ENCODE assay signal across 15 cellular contexts in genomic region chr11:46490576-46491100, GRCh38.
DNase-seq lines count a peak whose midpoint lies in the region; ATAC-seq, FAIRE-seq and TF ChIP-seq lines count a peak whose summit lies in the region.
"Had no signal": no experiment of that assay in that cellular context is flagged by ENCODE, and none has a peak within 500 bp of the region (broad histone marks: within the 10 kb centered on the region; RNA-seq: fewer than 3 reads in every experiment).

No MANE protein-coding gene starts in this region.

- POLR2A ChIA-PET in endothelial cell of umbilical vein (lab: Charles Lee), result interaction anchor here (0.5 kb wide), 1 partner anchor 30 kb away, joined by 3 read pairs; no protein-coding TSS in a partner anchor

- H3K36me3 ChIP-seq in endothelial cell of umbilical vein (ENCODE audit: control insufficient read depth in 2 of 2, extremely low read depth in 1 of 2, insufficient read depth in 2 of 2, low read length in 2 of 2), result peaks cover 3% of the 10 kb centered on the region in 2 experiments
- peaks cover 33% of the 10 kb centered on the region for H3K36me3 ChIP-seq in effector memory CD4-positive, alpha-beta T cell (ENCODE audit: control insufficient read depth, insufficient read depth, low read length)
- no peaks in the 10 kb centered on the region for H3K36me3 ChIP-seq in BE2C
- H3K36me3 ChIP-seq: HAP-1 had no signal

- no peaks in the 10 kb centered on the region for H3K9me3 Mint-ChIP-seq in naive B cell

- H3K4me3 ChIP-seq in endothelial cell of umbilical vein (replicated peaks in 1 of 3; ENCODE audit: insufficient read depth in 1 of 3, low read depth in 1 of 3, low read length in 3 of 3) (no peak overlapping the region), BE2C (ENCODE audit: low read depth, low read length) (no peak overlapping the region)
- H3K4me3 ChIP-seq in effector memory CD4-positive, alpha-beta T cell (ENCODE audit: insufficient read depth, low read depth, low read length, poor library complexity, severe bottlenecking), result no peak overlapping the region
- H3K4me3 ChIP-seq: BLaER1, HAP-1, testis had no signal

- ATAC-seq in naive B cell (ENCODE audit: low read depth in 2 of 2), result no peak

- no peak overlapping the region for H3K9ac ChIP-seq in endothelial cell of umbilical vein (replicated peaks; ENCODE audit: extremely low read depth, insufficient read depth, low read length)
- H3K9ac ChIP-seq: BLaER1, parathyroid adenoma had no signal

- CTCF ChIA-PET in endothelial cell of umbilical vein (lab: Charles Lee), result interaction anchor here (0.5 to 5.4 kb wide), 39 partner anchors 9 to 195 kb away, joined by 3 to 171 read pairs (median 6); partner anchors contain the start of genes ATG13 and CHRM4

- H3K9me1 ChIP-seq in endothelial cell of umbilical vein (replicated peaks; ENCODE audit: control insufficient read depth, extremely low read depth, insufficient read depth, low read length), result no peaks in the 10 kb centered on the region

- H3K4me2 ChIP-seq in endothelial cell of umbilical vein (ENCODE audit: insufficient read depth, low read length), result no peak overlapping the region

- H3K27me3 Mint-ChIP-seq in naive B cell, result no peaks in the 10 kb centered on the region

- H3K4me1 Mint-ChIP-seq in naive B cell, result peaks cover 17% of the 10 kb centered on the region in 3 donors

- FAIRE-seq in GM12892 (lab: Jason Lieb, UNC), result peak; percentile 40
- FAIRE-seq in endothelial cell of umbilical vein (lab: Jason Lieb, UNC), result peak; percentile 92

- H3K27ac Mint-ChIP-seq in naive B cell, result peak overlapping the region in 4 of 6 donors; percentile 21 to 63 (median 42)

- H3K36me3 Mint-ChIP-seq in naive B cell, result peaks cover 0 to 6% of the 10 kb centered on the region in 2 donors

- dilution Hi-C loops in endothelial cell of umbilical vein (cut with MboI; ENCODE audit: extremely low pct_ligation_motif_present, low sequenced_read_pairs), result no loop called here

- TF ChIP-seq CTCF in endothelial cell of umbilical vein (IDR thresholded peaks at IDR 0.05; ENCODE audit: extremely low read depth in 1 of 2, insufficient read depth in 1 of 2, low read depth in 1 of 2, low read length in 2 of 2) (no peak), BE2C (IDR thresholded peaks at IDR 0.05; ENCODE audit: low read depth, low read length) (no peak)

- peaks cover 27% of the 10 kb centered on the region for H3K4me1 ChIP-seq in endothelial cell of umbilical vein (ENCODE audit: control insufficient read depth, extremely low read depth, insufficient read depth, low read length)
- H3K4me1 ChIP-seq in effector memory CD4-positive, alpha-beta T cell (ENCODE audit: control insufficient read depth, insufficient read depth, low read length, poor library complexity, severe bottlenecking), result no peaks in the 10 kb centered on the region
- H3K4me1 ChIP-seq in BE2C, result no peaks in the 10 kb centered on the region
- H3K4me1 ChIP-seq: HAP-1, testis had no signal

- H3K27ac ChIP-seq in endothelial cell of umbilical vein (ENCODE audit: insufficient read depth, low read depth, low read length), result no peak overlapping the region
- no peak overlapping the region for H3K27ac ChIP-seq in effector memory CD4-positive, alpha-beta T cell (ENCODE audit: insufficient read depth, low read length, poor library complexity, severe bottlenecking)
- H3K27ac ChIP-seq: BLaER1, parathyroid adenoma, testis had no signal

- TF ChIP-seq POLR2A in GM12892 (IDR thresholded peaks at IDR 0.05; ENCODE audit: low read depth, low read length) (no peak), endothelial cell of umbilical vein (IDR thresholded peaks at IDR 0.05; ENCODE audit: low read depth, low read length) (no peak)

- DNase-seq in GM12892 (ENCODE audit: insufficient read length) (no peak), NCI-H69 (lab: John Stamatoyannopoulos, UW) (peak; percentile 79), endothelial cell of umbilical vein (ENCODE audit: low read depth, low spot score) (peak; percentile 34), naive B cell (no peak), head of caudate nucleus (no peak), SKM-1 treated with dmso at 0.1 percent for 144 hours (lab: John Stamatoyannopoulos, UW; ENCODE audit: unreplicated experiment) (no peak), BE2C (no peak)
- DNase-seq in effector memory CD4-positive, alpha-beta T cell, result no peak
- DNase-seq: activated CD8-positive, alpha-beta memory T cell treated with anti-CD3 and anti-CD28 coated beads for 24 hours; cortex of kidney; NCI-H774; testis had no signal

- intact Hi-C loops in endothelial cell of umbilical vein (cut with micrococcal nuclease), result loop anchor here (1.0 kb wide), 3 partner anchors 24 to 48 kb away; no protein-coding TSS in a partner anchor
- intact Hi-C loops in head of caudate nucleus (cut with DNase I), result no loop called here

- no peak overlapping the region for H2AFZ ChIP-seq in endothelial cell of umbilical vein (ENCODE audit: low read depth, low read length)
- H2AFZ ChIP-seq: parathyroid adenoma had no signal

- no peaks in the 10 kb centered on the region for H3K79me2 ChIP-seq in endothelial cell of umbilical vein (ENCODE audit: control insufficient read depth, insufficient read depth, low read length)

- no peaks in the 10 kb centered on the region for H4K20me1 ChIP-seq in endothelial cell of umbilical vein (replicated peaks; ENCODE audit: control insufficient read depth, extremely low read depth, insufficient read depth, low read length)

- BruUV-seq in endothelial cell of umbilical vein (replicated peaks; lab: Mats Ljungman, UMichigan), result no TSS peak

- H3K4me3 Mint-ChIP-seq in naive B cell, result no peak overlapping the region

- H3K27me3 ChIP-seq in endothelial cell of umbilical vein (ENCODE audit: control insufficient read depth in 2 of 2, insufficient read depth in 2 of 2, low read length in 2 of 2) (no peaks in the 10 kb centered on the region), BE2C (no peaks in the 10 kb centered on the region)
- no peaks in the 10 kb centered on the region for H3K27me3 ChIP-seq in effector memory CD4-positive, alpha-beta T cell (replicated peaks; ENCODE audit: control insufficient read depth, insufficient read depth, low read length, poor library complexity, severe bottlenecking)
- H3K27me3 ChIP-seq: BLaER1, testis had no signal

- H3K9me3 ChIP-seq in endothelial cell of umbilical vein (replicated peaks; ENCODE audit: control insufficient read depth, insufficient read depth, low read length) (no peaks in the 10 kb centered on the region), BE2C (no peaks in the 10 kb centered on the region)
- no peaks in the 10 kb centered on the region for H3K9me3 ChIP-seq in effector memory CD4-positive, alpha-beta T cell (ENCODE audit: control insufficient read depth, low read length)
- H3K9me3 ChIP-seq: BLaER1, HAP-1, testis had no signal

TF ChIP-seq in endothelial cell of umbilical vein, 7 proteins besides CTCF, POLR2A, EP300 and RAD21:
- no peak for TF ChIP-seq MYC (IDR thresholded peaks at IDR 0.05; ENCODE audit: low read depth, low read length)
- TF ChIP-seq POLR2AphosphoS5 (IDR thresholded peaks at IDR 0.05; ENCODE audit: insufficient read depth, low read depth, low read length), result no peak
- TF ChIP-seq GATA2 (IDR thresholded peaks at IDR 0.05; ENCODE audit: insufficient read depth, insufficient read length, low read depth, low read length), result no peak
- TF ChIP-seq, protein P1, sequence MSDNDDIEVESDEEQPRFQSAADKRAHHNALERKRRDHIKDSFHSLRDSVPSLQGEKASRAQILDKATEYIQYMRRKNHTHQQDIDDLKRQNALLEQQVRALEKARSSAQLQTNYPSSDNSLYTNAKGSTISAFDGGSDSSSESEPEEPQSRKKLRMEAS (IDR thresholded peaks at IDR 0.05; ENCODE audit: insufficient read depth, insufficient read length), result no peak
- TF ChIP-seq EZH2 (IDR thresholded peaks at IDR 0.05; ENCODE audit: borderline replicate concordance, low read depth, low read length, severe bottlenecking), result no peak
- no peak for TF ChIP-seq FOS (IDR thresholded peaks at IDR 0.05; ENCODE audit: borderline replicate concordance, insufficient read depth, low read length)
- TF ChIP-seq JUN (IDR thresholded peaks at IDR 0.05; ENCODE audit: borderline replicate concordance, insufficient read depth, insufficient read length, low read depth), result no peak

Comparison
In these comparisons a context has a peak if more than half of its experiments do, and no peak if none do; other contexts are left out.
1. DNase-seq: peak in NCI-H69 (single experiment) and endothelial cell of umbilical vein (single experiment); none in GM12892 (single experiment), naive B cell (single experiment), head of caudate nucleus (0 of 42), SKM-1 treated with dmso at 0.1 percent for 144 hours (single experiment), effector memory CD4-positive, alpha-beta T cell (0 of 3) and BE2C (single experiment).